ENCODE assay signal across 8 cellular contexts in the genomic region with DNA sequence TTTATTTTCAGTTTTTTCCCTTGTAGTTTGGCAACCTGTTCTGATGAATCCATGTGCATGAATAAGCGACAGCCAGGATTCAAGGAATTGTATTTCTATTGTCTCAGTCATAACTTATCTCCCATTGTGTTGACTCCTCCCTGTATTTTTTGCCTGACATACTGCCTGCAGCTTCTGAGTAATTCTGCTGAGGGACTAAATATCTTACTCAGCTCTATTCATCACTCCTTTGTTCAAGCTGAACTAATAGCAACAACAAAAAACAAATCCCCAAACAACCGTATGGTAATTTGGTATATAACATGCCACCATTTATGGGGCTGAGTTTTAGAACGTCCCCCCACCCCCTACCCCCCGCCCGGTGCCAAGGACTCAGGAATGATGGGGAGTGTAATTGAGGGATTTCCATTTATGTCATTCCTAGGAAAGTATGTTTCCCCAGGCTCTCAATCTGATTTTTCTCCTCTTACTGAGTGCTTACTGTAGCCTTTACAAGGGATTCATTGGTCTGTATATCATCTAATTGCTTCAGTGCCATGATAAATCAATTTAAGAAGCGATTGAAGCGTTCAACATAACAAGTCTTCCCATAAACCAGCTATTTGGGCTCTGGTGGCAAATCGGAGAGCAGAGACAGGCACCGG. TPM values are rescaled to one million over a fixed set of nuclear protein-coding genes. Genes with fewer than 3 reads are reported as not detected.
DNase-seq lines count a peak whose midpoint lies in the region; ATAC-seq and TF ChIP-seq lines count a peak whose summit lies in the region.

No MANE protein-coding gene starts in this region.

- peaks cover 7% of the 10 kb centered on the region for H3K4me1 ChIP-seq in CD4-positive, alpha-beta memory T cell (ENCODE audit: insufficient read depth, low read length)
- H3K4me1 ChIP-seq in KMS-11 (ENCODE audit: low read depth, poor library complexity, severe bottlenecking) (peaks cover 12% of the 10 kb centered on the region), mucosa of rectum (ENCODE audit: control insufficient read depth in 2 of 2, insufficient read depth in 2 of 2, low read length in 2 of 2) (no peaks in the 10 kb centered on the region)

- no peak for TF ChIP-seq CTCF in KMS-11 (conservative IDR thresholded peaks at IDR 0.05; ENCODE audit: low read depth, low read length)

- no peaks in the 10 kb centered on the region for H3K79me2 ChIP-seq in KMS-11 (ENCODE audit: insufficient read depth, low read depth)

- no peak overlapping the region for H3K27ac ChIP-seq in CD4-positive, alpha-beta memory T cell (ENCODE audit: low read depth, low read length)
- H3K27ac ChIP-seq in KMS-11 (no peak overlapping the region), caudate nucleus (ENCODE audit: low read depth, low read length) (peak overlapping the region; percentile 27), mucosa of rectum (ENCODE audit: low read depth in 2 of 2, low read length in 2 of 2) (peak overlapping the region in 1 of 2 donors; percentile 1)

- no peaks in the 10 kb centered on the region for H3K36me3 Mint-ChIP-seq in CD4-positive, alpha-beta memory T cell

- H3K9me3 Mint-ChIP-seq in CD4-positive, alpha-beta memory T cell = no peaks in the 10 kb centered on the region

- H3K9me3 ChIP-seq in CD4-positive, alpha-beta memory T cell (ENCODE audit: control insufficient read depth in 1 of 2, low read length in 2 of 2) = no peaks in the 10 kb centered on the region
- H3K9me3 ChIP-seq in mucosa of rectum (ENCODE audit: control insufficient read depth in 2 of 2, low read length in 2 of 2) = no peaks in the 10 kb centered on the region

- peaks cover 12 to 24% (median 15%) of the 10 kb centered on the region in 4 donors for H3K4me1 Mint-ChIP-seq in CD4-positive, alpha-beta memory T cell

- H4K20me1 ChIP-seq in KMS-11 (ENCODE audit: insufficient read depth) = no peaks in the 10 kb centered on the region

- H3K36me3 ChIP-seq in CD4-positive, alpha-beta memory T cell (ENCODE audit: insufficient read depth, low read length) = no peaks in the 10 kb centered on the region
- H3K36me3 ChIP-seq in KMS-11 (ENCODE audit: insufficient read depth) (no peaks in the 10 kb centered on the region), mucosa of rectum (ENCODE audit: control insufficient read depth in 2 of 2, insufficient read depth in 2 of 2, low read length in 2 of 2) (no peaks in the 10 kb centered on the region)

- H3K4me3 Mint-ChIP-seq in CD4-positive, alpha-beta memory T cell = peak overlapping the region; percentile 79 to 91 (median 83)

- peaks cover 3 to 4% of the 10 kb centered on the region in 2 donors for H3K27me3 Mint-ChIP-seq in CD4-positive, alpha-beta memory T cell

- H3K4me2 ChIP-seq in KMS-11 = peak overlapping the region; percentile 98

- POLR2A ChIA-PET in CD4-positive, alpha-beta memory T cell (lab: Charles Lee; ENCODE audit: partially characterized antibody) = interaction anchor here (0.8 to 3.6 kb wide), 12 partner anchors 10 to 423 kb away, joined by 3 to 22 read pairs (median 4); partner anchors contain the start of genes DMXL1 and DTWD2

- peak overlapping the region; percentile 97 for H2AFZ ChIP-seq in KMS-11 (ENCODE audit: low read depth)

- no peak for DNase-seq in CD4-positive, alpha-beta memory T cell
- DNase-seq in caudate nucleus (lab: John Stamatoyannopoulos, UW) = no peak
- DNase-seq in activated gamma-delta T cell treated with Interleukin-2 at 50 U/mL for 16 hours = no peak
- no peak for DNase-seq in COLO829 (ENCODE audit: low spot score)
- no peak for DNase-seq in activated CD8-positive, alpha-beta memory T cell treated with anti-CD3 and anti-CD28 coated beads, Interleukin-2, amount 50 U/mL, for 4 hours

- intact Hi-C loops in CD4-positive, alpha-beta memory T cell (cut with micrococcal nuclease) = no loop called here

- no peak for ATAC-seq in HG02610 (IDR thresholded peaks at IDR 0.05; ENCODE audit: unreplicated experiment)

- CTCF ChIA-PET in CD4-positive, alpha-beta memory T cell (lab: Charles Lee; ENCODE audit: partially characterized antibody) = interaction anchor here (0.6 to 10.5 kb wide), 71 partner anchors 9 to 426 kb away, joined by 3 to 211 read pairs (median 5); partner anchors contain the start of genes DMXL1, DTWD2, HSD17B4 and TNFAIP8

- H3K27me3 ChIP-seq in CD4-positive, alpha-beta memory T cell (ENCODE audit: insufficient read depth, low read length) = no peaks in the 10 kb centered on the region
- H3K27me3 ChIP-seq in KMS-11 (ENCODE audit: insufficient read depth, low read depth) = no peaks in the 10 kb centered on the region
- H3K27me3 ChIP-seq in mucosa of rectum (ENCODE audit: control insufficient read depth in 2 of 2, insufficient read depth in 2 of 2, low read length in 2 of 2) = no peaks in the 10 kb centered on the region

- H3K4me3 ChIP-seq in CD4-positive, alpha-beta memory T cell (ENCODE audit: low read length in 2 of 2) = peak overlapping the region; percentile 33 to 39
- no peak overlapping the region for H3K4me3 ChIP-seq in KMS-11 (IDR thresholded peaks at IDR 0.05; ENCODE audit: insufficient read depth, low read depth, low read length)
- peak overlapping the region; percentile 51 to 81 for H3K4me3 ChIP-seq in mucosa of rectum (ENCODE audit: low read length in 2 of 2)

- peak overlapping the region in 5 of 7 donors; percentile 51 to 88 (median 58) for H3K27ac Mint-ChIP-seq in CD4-positive, alpha-beta memory T cell

- H3K9ac ChIP-seq in KMS-11 (no peak overlapping the region; the same call in 1 of the 2 replicates), mucosa of rectum (ENCODE audit: low read depth in 1 of 2, low read length in 2 of 2) (peak overlapping the region; percentile 35 to 47)

RNA-seq across cellular contexts. Expression of gene HSD17B4, which starts 40.9 kb away (rescaled TPM):
- total RNA-seq in CD4-positive, alpha-beta memory T cell = 10 to 100 TPM; 60.2 to 79.1 TPM
- polyA plus RNA-seq in CD4-positive, alpha-beta memory T cell = 10 to 100 TPM; 52.8 to 73.4 TPM

RNA-seq across cellular contexts. Expression of gene TNFAIP8, which starts 55.6 kb away (rescaled TPM):
- total RNA-seq in CD4-positive, alpha-beta memory T cell = 100 to 1,000 TPM; 167 to 176 TPM
- polyA plus RNA-seq in CD4-positive, alpha-beta memory T cell = 100 to 1,000 TPM; 277 to 423 TPM
